ENCODE assay signal across 37 cellular contexts in genomic region chr7:30528779-30529178, GRCh38.
"Had no signal": no experiment of that assay in that cellular context is flagged by ENCODE, and none has a peak within 500 bp of the region (broad histone marks: within the 10 kb centered on the region; RNA-seq: fewer than 3 reads in every experiment).

No MANE protein-coding gene starts in this region.

- ATAC-seq: activated CD8-positive, alpha-beta T cell treated with anti-CD3 and anti-CD28 coated beads for 36 hours; activated naive CD4-positive, alpha-beta T cell treated with anti-CD3 and anti-CD28 coated beads, Interleukin-2, amount 50 U/mL, for 72 hours; activated T-cell treated with anti-CD3 and anti-CD28 coated beads, Interleukin-2, amount 50 U/mL, for 4 hours; activated T-cell treated with anti-CD3 and anti-CD28 coated beads, Interleukin-2, amount 50 U/mL, for 72 hours; activated T-helper 17 cell treated with anti-CD3 and anti-CD28 coated beads, Interleukin-2, amount 50 U/mL, for 72 hours had no signal

- H3K4me3 Mint-ChIP-seq: activated B cell treated with CpG ODN at 0.5 μM for 24 hours; activated CD4-positive, alpha-beta memory T cell treated with anti-CD3 and anti-CD28 coated beads for 36 hours; activated CD4-positive, alpha-beta T cell treated with anti-CD3 and anti-CD28 coated beads, Interleukin-2, amount 10 ng/mL, durations not matched to agents 24 days and 14 days; activated CD8-positive, alpha-beta T cell treated with anti-CD3 and anti-CD28 coated beads for 36 hours; activated naive CD4-positive, alpha-beta T cell treated with anti-CD3 and anti-CD28 coated beads for 36 hours; activated naive CD8-positive, alpha-beta T cell treated with anti-CD3 and anti-CD28 coated beads for 36 hours; activated T-cell treated with anti-CD3 and anti-CD28 coated beads, Interleukin-2, amount 50 U/mL, for 4 hours; activated T-cell treated with anti-CD3 and anti-CD28 coated beads, Interleukin-2, amount 50 U/mL, for 72 hours; activated T-helper 1 cell treated with anti-CD3 and anti-CD28 coated beads, Interleukin-12 subunit alpha, Interleukin-12 subunit beta, Interleukin-2, Interleukin-4 antibody, amounts not matched to agents 30 ng/mL and 10 ng/mL and 1 ng/mL, durations not matched to agents 14 hours and 24 hours and 36 hours; activated T-helper 17 cell treated with anti-CD3 and anti-CD28 coated beads, Interleukin-2, amount 50 U/mL, for 72 hours; brain; central memory CD8-positive, alpha-beta T cell; T-helper 1 cell treated with Interleukin-12 subunit alpha and Interleukin-12 subunit beta and Interleukin-4 antibody, amounts not matched to agents 30 μg/mL and 1 μg/mL, for 36 hours; T-helper 2 cell treated with Interferon-gamma antibody and Interleukin-4, amounts not matched to agents 5 μg/mL and 100 μg/mL, for 36 hours had no signal

- H3K27ac Mint-ChIP-seq: activated B cell treated with CpG ODN at 0.5 μM for 24 hours; activated CD4-positive, alpha-beta memory T cell treated with anti-CD3 and anti-CD28 coated beads for 36 hours; activated CD4-positive, alpha-beta T cell treated with anti-CD3 and anti-CD28 coated beads, Interleukin-2, amount 10 ng/mL, durations not matched to agents 24 days and 14 days; activated CD8-positive, alpha-beta T cell treated with anti-CD3 and anti-CD28 coated beads for 36 hours; activated naive CD4-positive, alpha-beta T cell treated with anti-CD3 and anti-CD28 coated beads for 36 hours; activated naive CD4-positive, alpha-beta T cell treated with anti-CD3 and anti-CD28 coated beads, Interleukin-2, amount 50 U/mL, for 72 hours; activated naive CD8-positive, alpha-beta T cell treated with anti-CD3 and anti-CD28 coated beads for 36 hours; activated T-cell treated with anti-CD3 and anti-CD28 coated beads, Interleukin-2, amount 50 U/mL, for 72 hours; activated T-helper 1 cell treated with anti-CD3 and anti-CD28 coated beads, Interleukin-12 subunit alpha, Interleukin-12 subunit beta, Interleukin-2, Interleukin-4 antibody, amounts not matched to agents 30 ng/mL and 10 ng/mL and 1 ng/mL, durations not matched to agents 14 hours and 24 hours and 36 hours; activated T-helper 17 cell treated with anti-CD3 and anti-CD28 coated beads, Interleukin-2, amount 50 U/mL, for 72 hours; brain; T-helper 1 cell treated with Interleukin-12 subunit alpha and Interleukin-12 subunit beta and Interleukin-4 antibody, amounts not matched to agents 30 μg/mL and 1 μg/mL, for 36 hours; T-helper 2 cell treated with Interferon-gamma antibody and Interleukin-4, amounts not matched to agents 5 μg/mL and 100 μg/mL, for 36 hours had no signal

- H3K27me3 Mint-ChIP-seq: activated B cell treated with CpG ODN at 0.5 μM for 24 hours; activated CD4-positive, alpha-beta memory T cell treated with anti-CD3 and anti-CD28 coated beads for 36 hours; activated CD4-positive, alpha-beta T cell treated with anti-CD3 and anti-CD28 coated beads, Interleukin-2, amount 10 ng/mL, durations not matched to agents 24 days and 14 days; activated CD8-positive, alpha-beta T cell treated with anti-CD3 and anti-CD28 coated beads for 36 hours; activated naive CD8-positive, alpha-beta T cell treated with anti-CD3 and anti-CD28 coated beads for 36 hours; activated T-helper 17 cell treated with anti-CD3 and anti-CD28 coated beads, Interleukin-2, amount 50 U/mL, for 72 hours; brain; central memory CD8-positive, alpha-beta T cell had no signal

- DNase-seq: activated B cell treated with CpG ODN at 0.5 μM for 24 hours; activated CD4-positive, alpha-beta memory T cell treated with anti-CD3 and anti-CD28 coated beads for 36 hours; activated CD4-positive, alpha-beta T cell treated with anti-CD3 and anti-CD28 coated beads for 4 hours; activated CD4-positive, alpha-beta T cell treated with anti-CD3 and anti-CD28 coated beads, Interleukin-2, amount 10 ng/mL, durations not matched to agents 24 days and 14 days; activated CD4-positive, alpha-beta T cell treated with anti-CD3 and anti-CD28 coated beads, Interleukin-2, amount 50 U/mL, for 1 hour; activated CD4-positive, alpha-beta T cell treated with anti-CD3 and anti-CD28 coated beads, Interleukin-2, amount 50 U/mL, for 4 hours; activated CD4-positive, CD25-positive, alpha-beta regulatory T cell treated with anti-CD3 and anti-CD28 coated beads, Interleukin-2, amount 50 U/mL, for 72 hours; activated CD8-positive, alpha-beta memory T cell treated with anti-CD3 and anti-CD28 coated beads, Interleukin-2, amount 50 U/mL, for 4 hours; activated CD8-positive, alpha-beta T cell treated with anti-CD3 and anti-CD28 coated beads for 36 hours; activated effector memory CD4-positive, alpha-beta T cell treated with anti-CD3 and anti-CD28 coated beads, Interleukin-2, amount 50 U/mL, for 16 hours; activated gamma-delta T cell treated with Interleukin-2 at 50 U/mL for 16 hours; activated naive CD4-positive, alpha-beta T cell; activated naive CD4-positive, alpha-beta T cell treated with anti-CD3 and anti-CD28 coated beads for 36 hours; activated naive CD4-positive, alpha-beta T cell treated with anti-CD3 and anti-CD28 coated beads, Interleukin-2, amount 50 U/mL, for 16 hours; activated naive CD8-positive, alpha-beta T cell treated with anti-CD3 and anti-CD28 coated beads for 36 hours; activated T-cell treated with anti-CD3 and anti-CD28 coated beads for 4 hours; activated T-cell treated with anti-CD3 and anti-CD28 coated beads, Interleukin-2, amount 50 U/mL, for 1 hour; activated T-cell treated with anti-CD3 and anti-CD28 coated beads, Interleukin-2, amount 50 U/mL, for 4 hours; activated T-cell treated with anti-CD3 and anti-CD28 coated beads, Interleukin-2, amount 50 U/mL, for 72 hours; amygdala; anterior cingulate cortex; caudate nucleus; cerebellar nuclear complex; T-helper 2 cell; T-helper 9 cell had no signal

- H3K4me3 ChIP-seq: ascending aorta, cardiac muscle cell had no signal

- H3K27me3 ChIP-seq: ascending aorta, cardiac muscle cell had no signal

- H3K9me3 ChIP-seq: ascending aorta had no signal

- FAIRE-seq: bronchial epithelial cell, TTC549 had no signal

- H3K36me3 ChIP-seq: ascending aorta, cardiac muscle cell had no signal

- H3K4me1 Mint-ChIP-seq: activated B cell treated with CpG ODN at 0.5 μM for 24 hours; activated naive CD8-positive, alpha-beta T cell treated with anti-CD3 and anti-CD28 coated beads for 36 hours; brain; central memory CD8-positive, alpha-beta T cell had no signal

- H3K27ac ChIP-seq: ascending aorta, cardiac muscle cell, VCaP had no signal

- H3K4me1 ChIP-seq: ascending aorta had no signal

- H3K36me3 Mint-ChIP-seq: activated naive CD4-positive, alpha-beta T cell treated with anti-CD3 and anti-CD28 coated beads, Interleukin-2, amount 50 U/mL, for 72 hours had no signal

- H3K9me3 Mint-ChIP-seq: activated B cell treated with CpG ODN at 0.5 μM for 24 hours; activated CD4-positive, alpha-beta memory T cell treated with anti-CD3 and anti-CD28 coated beads for 36 hours; activated CD4-positive, alpha-beta T cell treated with anti-CD3 and anti-CD28 coated beads, Interleukin-2, amount 10 ng/mL, durations not matched to agents 24 days and 14 days; activated CD8-positive, alpha-beta T cell treated with anti-CD3 and anti-CD28 coated beads for 36 hours; activated naive CD4-positive, alpha-beta T cell treated with anti-CD3 and anti-CD28 coated beads for 36 hours; activated naive CD4-positive, alpha-beta T cell treated with anti-CD3 and anti-CD28 coated beads, Interleukin-2, amount 50 U/mL, for 72 hours; activated naive CD8-positive, alpha-beta T cell treated with anti-CD3 and anti-CD28 coated beads for 36 hours; activated T-cell treated with anti-CD3 and anti-CD28 coated beads, Interleukin-2, amount 50 U/mL, for 4 hours; activated T-cell treated with anti-CD3 and anti-CD28 coated beads, Interleukin-2, amount 50 U/mL, for 72 hours; activated T-helper 1 cell treated with anti-CD3 and anti-CD28 coated beads, Interleukin-12 subunit alpha, Interleukin-12 subunit beta, Interleukin-2, Interleukin-4 antibody, amounts not matched to agents 30 ng/mL and 10 ng/mL and 1 ng/mL, durations not matched to agents 14 hours and 24 hours and 36 hours; activated T-helper 17 cell treated with anti-CD3 and anti-CD28 coated beads, Interleukin-2, amount 50 U/mL, for 72 hours; brain; central memory CD8-positive, alpha-beta T cell; T-helper 1 cell treated with Interleukin-12 subunit alpha and Interleukin-12 subunit beta and Interleukin-4 antibody, amounts not matched to agents 30 μg/mL and 1 μg/mL, for 36 hours; T-helper 2 cell treated with Interferon-gamma antibody and Interleukin-4, amounts not matched to agents 5 μg/mL and 100 μg/mL, for 36 hours had no signal
